In the genomic region with DNA sequence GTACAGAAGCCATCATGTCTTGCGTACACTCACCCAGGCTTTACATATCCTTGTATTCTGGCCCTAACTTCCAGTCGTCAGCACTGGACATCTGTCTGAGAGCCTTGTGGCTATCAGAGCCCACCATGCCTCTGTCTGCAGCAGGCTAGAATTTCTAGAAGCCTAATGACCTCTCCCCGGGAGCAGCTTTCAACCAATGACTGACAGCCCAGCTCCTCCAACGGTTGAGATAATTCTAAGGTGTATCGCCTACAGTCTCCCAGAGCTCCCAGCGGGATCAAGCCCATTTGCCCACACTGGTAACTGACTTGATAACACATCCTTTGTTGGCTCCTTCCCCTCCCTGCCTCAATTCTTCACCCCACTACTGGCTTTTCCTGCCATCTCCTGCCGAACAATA, we compare ENCODE assay signal across 9 cellular contexts.
"Had no signal": no experiment of that assay in that cellular context is flagged by ENCODE, and none has a peak within 500 bp of the region (broad histone marks: within the 10 kb centered on the region; RNA-seq: fewer than 3 reads in every experiment).

No MANE protein-coding gene starts in this region.

- H3K9me3 Mint-ChIP-seq: HFFc6 had no signal

- H2AFZ ChIP-seq: GM23248 had no signal

- H3K36me3 ChIP-seq: HAP-1 had no signal

- H3K36me3 Mint-ChIP-seq: IgD-negative memory B cell had no signal

- ATAC-seq: HCT116, HepG2 had no signal

- H3K4me1 ChIP-seq: HAP-1 had no signal

- DNase-seq: GM23248, GOT3, H7, HFFc6 had no signal

- FAIRE-seq: HepG2 had no signal

- H3K4me1 Mint-ChIP-seq: IgD-negative memory B cell had no signal

- H3K9me3 ChIP-seq: HAP-1 had no signal

- H3K4me3 ChIP-seq: GM23248, HAP-1 had no signal

- H3K9ac ChIP-seq: GM23248 had no signal

- H3K4me3 Mint-ChIP-seq: HFFc6, IgD-negative memory B cell had no signal

- H3K27ac ChIP-seq: GM23248, HL-60 had no signal

- H3K27ac Mint-ChIP-seq: HFFc6 had no signal
